ENCODE assay signal across 9 cellular contexts in the genomic region with DNA sequence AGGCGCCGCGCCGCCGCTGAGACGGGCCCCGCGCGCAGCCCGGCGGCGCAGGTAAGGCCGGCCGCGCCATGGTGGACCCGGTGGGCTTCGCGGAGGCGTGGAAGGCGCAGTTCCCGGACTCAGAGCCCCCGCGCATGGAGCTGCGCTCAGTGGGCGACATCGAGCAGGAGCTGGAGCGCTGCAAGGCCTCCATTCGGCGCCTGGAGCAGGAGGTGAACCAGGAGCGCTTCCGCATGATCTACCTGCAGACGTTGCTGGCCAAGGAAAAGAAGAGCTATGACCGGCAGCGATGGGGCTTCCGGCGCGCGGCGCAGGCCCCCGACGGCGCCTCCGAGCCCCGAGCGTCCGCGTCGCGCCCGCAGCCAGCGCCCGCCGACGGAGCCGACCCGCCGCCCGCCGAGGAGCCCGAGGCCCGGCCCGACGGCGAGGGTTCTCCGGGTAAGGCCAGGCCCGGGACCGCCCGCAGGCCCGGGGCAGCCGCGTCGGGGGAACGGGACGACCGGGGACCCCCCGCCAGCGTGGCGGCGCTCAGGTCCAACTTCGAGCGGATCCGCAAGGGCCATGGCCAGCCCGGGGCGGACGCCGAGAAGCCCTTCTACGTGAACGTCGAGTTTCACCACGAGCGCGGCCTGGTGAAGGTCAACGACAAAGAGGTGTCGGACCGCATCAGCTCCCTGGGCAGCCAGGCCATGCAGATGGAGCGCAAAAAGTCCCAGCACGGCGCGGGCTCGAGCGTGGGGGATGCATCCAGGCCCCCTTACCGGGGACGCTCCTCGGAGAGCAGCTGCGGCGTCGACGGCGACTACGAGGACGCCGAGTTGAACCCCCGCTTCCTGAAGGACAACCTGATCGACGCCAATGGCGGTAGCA. TPM values are rescaled to one million over a fixed set of nuclear protein-coding genes. Genes with fewer than 3 reads are reported as not detected.
DNase-seq lines count a peak whose midpoint lies in the region; ATAC-seq, FAIRE-seq and TF ChIP-seq lines count a peak whose summit lies in the region.
"Had no signal": no experiment of that assay in that cellular context is flagged by ENCODE, and none has a peak within 500 bp of the region (broad histone marks: within the 10 kb centered on the region; RNA-seq: fewer than 3 reads in every experiment).

No MANE protein-coding gene starts in this region.

- H3K9me3 Mint-ChIP-seq in CD8-positive, alpha-beta memory T cell, result peaks cover 0 to 6% (median 5%) of the 10 kb centered on the region in 5 donors
- H3K9me3 Mint-ChIP-seq in astrocyte (ENCODE audit: unreplicated experiment), result peaks cover 12% of the 10 kb centered on the region

- peaks cover 62% of the 10 kb centered on the region for H3K4me1 ChIP-seq in CD8-positive, alpha-beta memory T cell (ENCODE audit: insufficient read depth, low read length)
- peaks cover 38% of the 10 kb centered on the region for H3K4me1 ChIP-seq in astrocyte (ENCODE audit: insufficient read depth, low read length)
- H3K4me1 ChIP-seq in stomach, result peaks cover 53 to 80% (median 70%) of the 10 kb centered on the region in 4 donors

- H2AFZ ChIP-seq in astrocyte (ENCODE audit: low read depth, low read length), result peak overlapping the region; percentile 64

- TF ChIP-seq EP300 in stomach (IDR thresholded peaks at IDR 0.05), result no peak

- H3K9me3 ChIP-seq in CD8-positive, alpha-beta memory T cell (ENCODE audit: low read length), result peaks cover 5% of the 10 kb centered on the region
- H3K9me3 ChIP-seq in KOPT-K1 (ENCODE audit: insufficient read depth, low read length, poor library complexity, severe bottlenecking) (peaks cover 11% of the 10 kb centered on the region), astrocyte (ENCODE audit: insufficient read depth, low read depth, low read length) (peaks cover 6% of the 10 kb centered on the region), stomach (peaks cover 0 to 8% (median 2%) of the 10 kb centered on the region in 4 donors)

- H3K79me2 ChIP-seq in astrocyte (ENCODE audit: insufficient read depth, low read length), result peaks cover 49% of the 10 kb centered on the region

- peak overlapping the region; percentile 70 for H3K4me3 ChIP-seq in CD8-positive, alpha-beta memory T cell (ENCODE audit: low read length)
- H3K4me3 ChIP-seq in astrocyte (ENCODE audit: insufficient read depth, low read depth, low read length), result peak overlapping the region; percentile 68
- H3K4me3 ChIP-seq in stomach, result peak overlapping the region; percentile 66 to 73 (median 69)

- TF ChIP-seq POLR2A in stomach (IDR thresholded peaks at IDR 0.05), result no peak

- peak overlapping the region; percentile 88 to 99 (median 94) for H3K4me3 Mint-ChIP-seq in CD8-positive, alpha-beta memory T cell
- H3K4me3 Mint-ChIP-seq in astrocyte (ENCODE audit: unreplicated experiment), result peak overlapping the region; percentile 83

- no peak for ATAC-seq in sciatic nerve

- H3K36me3 Mint-ChIP-seq in CD8-positive, alpha-beta memory T cell, result peaks cover 0 to 9% (median 4%) of the 10 kb centered on the region in 3 donors
- H3K36me3 Mint-ChIP-seq in astrocyte (ENCODE audit: low read depth, unreplicated experiment), result peaks cover 18% of the 10 kb centered on the region

- H3K9ac ChIP-seq in astrocyte (ENCODE audit: low read length), result peak overlapping the region; percentile 62

- FAIRE-seq in astrocyte (lab: Jason Lieb, UNC), result no peak

- H3K36me3 ChIP-seq in CD8-positive, alpha-beta memory T cell (ENCODE audit: insufficient read depth, low read length), result peaks cover 8% of the 10 kb centered on the region
- peaks cover 8% of the 10 kb centered on the region for H3K36me3 ChIP-seq in KOPT-K1 (ENCODE audit: insufficient read depth, low read length)
- no peaks in the 10 kb centered on the region for H3K36me3 ChIP-seq in astrocyte (ENCODE audit: insufficient read depth, low read length)
- H3K36me3 ChIP-seq in stomach, result peaks cover 0 to 6% (median 0%) of the 10 kb centered on the region in 4 donors

- DNase-seq in CD8-positive, alpha-beta memory T cell, result peak in 3 of 5 donors; percentile 39 to 64 (median 50)
- DNase-seq in astrocyte (ENCODE audit: low read depth) (no peak), left kidney (ENCODE audit: low read depth, low spot score) (peak; percentile 67), stomach (no peak), sciatic nerve (ENCODE audit: low spot score) (no peak), NCI-H2081 treated with DMSO at 0.1 percent for 48 hours (lab: John Stamatoyannopoulos, UW) (no peak), NCI-H2227 treated with DMSO at 0.1 percent for 48 hours (lab: John Stamatoyannopoulos, UW) (no peak)

- POLR2A ChIA-PET in CD8-positive, alpha-beta memory T cell (lab: Charles Lee), result interaction anchor here (2.2 kb wide), 1 partner anchor 101 kb away, joined by 12 read pairs; no protein-coding TSS in a partner anchor

- H3K4me2 ChIP-seq in astrocyte (ENCODE audit: low read length), result peak overlapping the region; percentile 86

- peak overlapping the region; percentile 50 to 97 (median 90) for H3K27ac Mint-ChIP-seq in CD8-positive, alpha-beta memory T cell
- no peak overlapping the region for H3K27ac Mint-ChIP-seq in astrocyte (ENCODE audit: unreplicated experiment)

- WGBS in stomach, 5 donors, result 6 to 18% (median 10%) methylated on average over 20 to 116 of the region's 116 CpGs

- H4K20me1 ChIP-seq in astrocyte (ENCODE audit: insufficient read depth, low read length), result peaks cover 48% of the 10 kb centered on the region

- no peak for TF ChIP-seq CTCF in astrocyte (IDR thresholded peaks at IDR 0.05; ENCODE audit: insufficient read depth, low read depth, low read length)
- TF ChIP-seq CTCF in stomach (IDR thresholded peaks at IDR 0.05), result no peak

- H3K27me3 ChIP-seq in CD8-positive, alpha-beta memory T cell (ENCODE audit: insufficient read depth, low read length, poor library complexity, severe bottlenecking), result no peaks in the 10 kb centered on the region
- H3K27me3 ChIP-seq in astrocyte (ENCODE audit: insufficient read depth, low read length) (no peaks in the 10 kb centered on the region), stomach (no peaks in the 10 kb centered on the region)

- peak overlapping the region; percentile 81 for H3K27ac ChIP-seq in CD8-positive, alpha-beta memory T cell (ENCODE audit: low read depth, low read length)
- H3K27ac ChIP-seq in KOPT-K1 (ENCODE audit: low read depth, low read length, poor library complexity, severe bottlenecking), result peak overlapping the region; percentile 62
- no peak overlapping the region for H3K27ac ChIP-seq in astrocyte (ENCODE audit: low read depth, low read length)
- H3K27ac ChIP-seq in stomach, result peak overlapping the region; percentile 75 to 90 (median 84)

- CTCF ChIA-PET in CD8-positive, alpha-beta memory T cell (lab: Charles Lee), result interaction anchor here (1.2 to 5.2 kb wide), 4 partner anchors 37 to 109 kb away, joined by 3 to 69 read pairs (median 18); no protein-coding TSS in a partner anchor

- H3K27me3 Mint-ChIP-seq in CD8-positive, alpha-beta memory T cell, result peaks cover 0 to 2% of the 10 kb centered on the region in 2 donors
- H3K27me3 Mint-ChIP-seq in astrocyte (ENCODE audit: low read depth, unreplicated experiment), result no peaks in the 10 kb centered on the region

- H3K4me1 Mint-ChIP-seq in CD8-positive, alpha-beta memory T cell, result peaks cover 59 to 73% (median 61%) of the 10 kb centered on the region in 3 donors
- H3K4me1 Mint-ChIP-seq in astrocyte (ENCODE audit: low read depth, unreplicated experiment), result peaks cover 24% of the 10 kb centered on the region

- intact Hi-C loops in stomach (cut with DNase I; ENCODE audit: low total_unique reads) (no loop called here), sciatic nerve (cut with DNase I) (loop anchor here (5.0 kb wide), 1 partner anchor 91 kb away; no protein-coding TSS in a partner anchor)

RNA-seq across cellular contexts. Expression of a gene that starts 0.8 kb away (rescaled TPM):
- 10 to 100 TPM; 33.2 to 34.7 TPM for total RNA-seq in CD8-positive, alpha-beta memory T cell
- polyA plus RNA-seq in CD8-positive, alpha-beta memory T cell, result 18.4 TPM
- total RNA-seq in astrocyte, result 41.2 and 48.9 TPM in 2 replicates
- total RNA-seq in stomach, result 10 to 100 TPM; 12.8 to 80.1 (median 41.5) TPM
- polyA plus RNA-seq in stomach, result 10 to 100 TPM; 10.4 to 14.7 (median 14.1) TPM
- 101 TPM for total RNA-seq in sciatic nerve

RNA-seq across cellular contexts. Expression of a gene that starts 35.9 kb away (rescaled TPM):
- 1 to 10 TPM in 1 of 2 experiments, under 1 TPM in 1; 0.93 to 1.5 TPM for total RNA-seq in CD8-positive, alpha-beta memory T cell
- polyA plus RNA-seq in CD8-positive, alpha-beta memory T cell, result 1.5 TPM
- total RNA-seq in astrocyte (5.0 and 5.2 TPM in 2 replicates), stomach (1 to 10 TPM in 2 of 5 donors, under 1 TPM in 2, not detected in 1; 0.58 to 7.6 (median 1.1) TPM), sciatic nerve (7.5 TPM)
- polyA plus RNA-seq in stomach, result 1 to 10 TPM; 1.6 to 1.9 (median 1.7) TPM

RNA-seq across cellular contexts. Expression of a gene that starts 39.3 kb away (rescaled TPM):
- total RNA-seq in CD8-positive, alpha-beta memory T cell, result not detected
- polyA plus RNA-seq in CD8-positive, alpha-beta memory T cell, result 0.94 TPM
- total RNA-seq in astrocyte (not detected in 2 replicates), stomach (not detected), sciatic nerve (1.4 TPM)
- polyA plus RNA-seq in stomach, result 1 to 10 TPM in 1 of 3 donors, not detected in 2; 2.0 TPM
- total RNA-seq: HT1080 had no signal

Comparison
In these comparisons a context has a peak if more than half of its experiments do, and no peak if none do; other contexts are left out.
1. DNase-seq: peak in CD8-positive, alpha-beta memory T cell (3 of 5) and left kidney (single experiment); none in astrocyte (single experiment), stomach (single experiment), sciatic nerve (single experiment), NCI-H2081 treated with DMSO at 0.1 percent for 48 hours (single experiment) and NCI-H2227 treated with DMSO at 0.1 percent for 48 hours (single experiment).
2. Peak in every context shown above with its lines, with median percentiles within 50 percentile points of each other: H3K4me3 ChIP-seq.